ENCODE assay signal across 1 cellular context in the genomic region with DNA sequence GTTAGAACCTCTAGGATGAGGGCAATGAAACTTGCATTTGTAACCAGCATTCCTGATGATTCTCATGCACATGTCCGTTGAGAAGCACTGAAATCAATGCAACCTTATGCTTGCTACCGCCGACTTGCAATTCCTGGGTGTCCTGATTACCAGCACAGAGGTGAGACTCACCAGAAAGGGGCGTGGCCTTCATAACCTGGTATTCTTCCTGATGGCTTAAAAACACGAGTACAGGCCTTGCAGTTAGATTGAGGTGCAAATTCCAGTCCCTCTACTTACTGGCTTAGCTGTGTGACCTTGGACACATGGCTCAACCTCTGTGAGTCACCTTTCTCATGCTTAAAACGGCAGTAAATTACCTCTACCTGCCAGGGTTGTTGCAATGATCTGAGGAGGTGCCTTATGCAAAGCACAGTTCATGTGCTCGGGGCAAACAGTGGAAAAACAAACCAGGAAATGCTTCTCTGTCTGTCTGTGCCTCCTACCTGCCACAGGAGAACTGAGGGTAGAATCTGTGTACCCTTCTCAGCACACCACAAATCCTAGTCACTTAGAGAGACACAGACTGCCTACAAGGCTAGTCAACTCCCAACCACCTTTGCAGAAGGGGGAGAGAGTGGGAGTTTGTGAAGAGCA.
TF ChIP-seq lines count a peak whose summit lies in the region.

No MANE protein-coding gene starts in this region.

TF ChIP-seq in HepG2, 621 proteins besides CTCF, POLR2A, EP300 and RAD21 (continued from another document and continues in another):
- TF ChIP-seq, protein P1, sequence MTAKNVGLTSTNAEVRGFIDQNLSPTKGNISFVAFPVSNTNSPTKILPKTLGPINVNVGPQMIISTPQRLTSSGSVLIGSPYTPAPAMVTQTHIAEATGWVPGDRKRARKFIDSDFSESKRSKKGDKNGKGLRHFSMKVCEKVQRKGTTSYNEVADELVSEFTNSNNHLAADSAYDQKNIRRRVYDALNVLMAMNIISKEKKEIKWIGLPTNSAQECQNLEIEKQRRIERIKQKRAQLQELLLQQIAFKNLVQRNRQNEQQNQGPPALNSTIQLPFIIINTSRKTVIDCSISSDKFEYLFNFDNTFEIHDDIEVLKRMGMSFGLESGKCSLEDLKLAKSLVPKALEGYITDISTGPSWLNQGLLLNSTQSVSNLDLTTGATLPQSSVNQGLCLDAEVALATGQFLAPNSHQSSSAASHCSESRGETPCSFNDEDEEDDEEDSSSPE (CRISPR knock-in tag; IDR thresholded peaks at IDR 0.05) = 0 out of 2 replicates have a peak, but pooled peaks have one; percentile 29
- TF ChIP-seq, protein P2, sequence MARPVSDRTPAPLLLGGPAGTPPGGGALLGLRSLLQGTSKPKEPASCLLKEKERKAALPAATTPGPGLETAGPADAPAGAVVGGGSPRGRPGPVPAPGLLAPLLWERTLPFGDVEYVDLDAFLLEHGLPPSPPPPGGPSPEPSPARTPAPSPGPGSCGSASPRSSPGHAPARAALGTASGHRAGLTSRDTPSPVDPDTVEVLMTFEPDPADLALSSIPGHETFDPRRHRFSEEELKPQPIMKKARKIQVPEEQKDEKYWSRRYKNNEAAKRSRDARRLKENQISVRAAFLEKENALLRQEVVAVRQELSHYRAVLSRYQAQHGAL (CRISPR knock-in tag; IDR thresholded peaks at IDR 0.05; ENCODE audit: not compliant biosample characterization) = no peak
- TF ChIP-seq ZMYM4 (CRISPR knock-in tag; IDR thresholded peaks at IDR 0.05) = peak; percentile 48; the same call in 1 of the 2 replicates
- TF ChIP-seq PHF8 (CRISPR knock-in tag; IDR thresholded peaks at IDR 0.05) = no peak
- no peak for TF ChIP-seq ZNF839 (CRISPR knock-in tag; IDR thresholded peaks at IDR 0.05; ENCODE audit: borderline replicate concordance)
- TF ChIP-seq, protein P3, sequence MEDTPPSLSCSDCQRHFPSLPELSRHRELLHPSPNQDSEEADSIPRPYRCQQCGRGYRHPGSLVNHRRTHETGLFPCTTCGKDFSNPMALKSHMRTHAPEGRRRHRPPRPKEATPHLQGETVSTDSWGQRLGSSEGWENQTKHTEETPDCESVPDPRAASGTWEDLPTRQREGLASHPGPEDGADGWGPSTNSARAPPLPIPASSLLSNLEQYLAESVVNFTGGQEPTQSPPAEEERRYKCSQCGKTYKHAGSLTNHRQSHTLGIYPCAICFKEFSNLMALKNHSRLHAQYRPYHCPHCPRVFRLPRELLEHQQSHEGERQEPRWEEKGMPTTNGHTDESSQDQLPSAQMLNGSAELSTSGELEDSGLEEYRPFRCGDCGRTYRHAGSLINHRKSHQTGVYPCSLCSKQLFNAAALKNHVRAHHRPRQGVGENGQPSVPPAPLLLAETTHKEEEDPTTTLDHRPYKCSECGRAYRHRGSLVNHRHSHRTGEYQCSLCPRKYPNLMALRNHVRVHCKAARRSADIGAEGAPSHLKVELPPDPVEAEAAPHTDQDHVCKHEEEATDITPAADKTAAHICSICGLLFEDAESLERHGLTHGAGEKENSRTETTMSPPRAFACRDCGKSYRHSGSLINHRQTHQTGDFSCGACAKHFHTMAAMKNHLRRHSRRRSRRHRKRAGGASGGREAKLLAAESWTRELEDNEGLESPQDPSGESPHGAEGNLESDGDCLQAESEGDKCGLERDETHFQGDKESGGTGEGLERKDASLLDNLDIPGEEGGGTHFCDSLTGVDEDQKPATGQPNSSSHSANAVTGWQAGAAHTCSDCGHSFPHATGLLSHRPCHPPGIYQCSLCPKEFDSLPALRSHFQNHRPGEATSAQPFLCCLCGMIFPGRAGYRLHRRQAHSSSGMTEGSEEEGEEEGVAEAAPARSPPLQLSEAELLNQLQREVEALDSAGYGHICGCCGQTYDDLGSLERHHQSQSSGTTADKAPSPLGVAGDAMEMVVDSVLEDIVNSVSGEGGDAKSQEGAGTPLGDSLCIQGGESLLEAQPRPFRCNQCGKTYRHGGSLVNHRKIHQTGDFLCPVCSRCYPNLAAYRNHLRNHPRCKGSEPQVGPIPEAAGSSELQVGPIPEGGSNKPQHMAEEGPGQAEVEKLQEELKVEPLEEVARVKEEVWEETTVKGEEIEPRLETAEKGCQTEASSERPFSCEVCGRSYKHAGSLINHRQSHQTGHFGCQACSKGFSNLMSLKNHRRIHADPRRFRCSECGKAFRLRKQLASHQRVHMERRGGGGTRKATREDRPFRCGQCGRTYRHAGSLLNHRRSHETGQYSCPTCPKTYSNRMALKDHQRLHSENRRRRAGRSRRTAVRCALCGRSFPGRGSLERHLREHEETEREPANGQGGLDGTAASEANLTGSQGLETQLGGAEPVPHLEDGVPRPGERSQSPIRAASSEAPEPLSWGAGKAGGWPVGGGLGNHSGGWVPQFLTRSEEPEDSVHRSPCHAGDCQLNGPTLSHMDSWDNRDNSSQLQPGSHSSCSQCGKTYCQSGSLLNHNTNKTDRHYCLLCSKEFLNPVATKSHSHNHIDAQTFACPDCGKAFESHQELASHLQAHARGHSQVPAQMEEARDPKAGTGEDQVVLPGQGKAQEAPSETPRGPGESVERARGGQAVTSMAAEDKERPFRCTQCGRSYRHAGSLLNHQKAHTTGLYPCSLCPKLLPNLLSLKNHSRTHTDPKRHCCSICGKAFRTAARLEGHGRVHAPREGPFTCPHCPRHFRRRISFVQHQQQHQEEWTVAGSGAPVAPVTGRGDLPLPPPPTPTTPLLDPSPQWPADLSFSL (CRISPR knock-in tag; IDR thresholded peaks at IDR 0.05) = 0 out of 2 replicates have a peak, but pooled peaks have one; percentile 67
- no peak for TF ChIP-seq NFIB (CRISPR knock-in tag; IDR thresholded peaks at IDR 0.05; ENCODE audit: borderline replicate concordance)
- no peak for TF ChIP-seq CAMTA2 (CRISPR knock-in tag; IDR thresholded peaks at IDR 0.05; ENCODE audit: borderline replicate concordance)
- peak; percentile 74 for TF ChIP-seq NR2F6 (IDR thresholded peaks at IDR 0.05)
- peak; percentile 94 for TF ChIP-seq NR2F6 (CRISPR knock-in tag; IDR thresholded peaks at IDR 0.05)
- TF ChIP-seq ASH2L (IDR thresholded peaks at IDR 0.05; ENCODE audit: insufficient read length, low read depth, low read length) = peak; percentile 44
- no peak for TF ChIP-seq TMF1 (CRISPR knock-in tag; IDR thresholded peaks at IDR 0.05; ENCODE audit: low read depth)
- peak; percentile 97 for TF ChIP-seq PHF21A (CRISPR knock-in tag; IDR thresholded peaks at IDR 0.05)
- TF ChIP-seq PTBP1 (IDR thresholded peaks at IDR 0.05; ENCODE audit: low read depth, low read length, poor library complexity, severe bottlenecking) = no peak
- TF ChIP-seq, protein P4, sequence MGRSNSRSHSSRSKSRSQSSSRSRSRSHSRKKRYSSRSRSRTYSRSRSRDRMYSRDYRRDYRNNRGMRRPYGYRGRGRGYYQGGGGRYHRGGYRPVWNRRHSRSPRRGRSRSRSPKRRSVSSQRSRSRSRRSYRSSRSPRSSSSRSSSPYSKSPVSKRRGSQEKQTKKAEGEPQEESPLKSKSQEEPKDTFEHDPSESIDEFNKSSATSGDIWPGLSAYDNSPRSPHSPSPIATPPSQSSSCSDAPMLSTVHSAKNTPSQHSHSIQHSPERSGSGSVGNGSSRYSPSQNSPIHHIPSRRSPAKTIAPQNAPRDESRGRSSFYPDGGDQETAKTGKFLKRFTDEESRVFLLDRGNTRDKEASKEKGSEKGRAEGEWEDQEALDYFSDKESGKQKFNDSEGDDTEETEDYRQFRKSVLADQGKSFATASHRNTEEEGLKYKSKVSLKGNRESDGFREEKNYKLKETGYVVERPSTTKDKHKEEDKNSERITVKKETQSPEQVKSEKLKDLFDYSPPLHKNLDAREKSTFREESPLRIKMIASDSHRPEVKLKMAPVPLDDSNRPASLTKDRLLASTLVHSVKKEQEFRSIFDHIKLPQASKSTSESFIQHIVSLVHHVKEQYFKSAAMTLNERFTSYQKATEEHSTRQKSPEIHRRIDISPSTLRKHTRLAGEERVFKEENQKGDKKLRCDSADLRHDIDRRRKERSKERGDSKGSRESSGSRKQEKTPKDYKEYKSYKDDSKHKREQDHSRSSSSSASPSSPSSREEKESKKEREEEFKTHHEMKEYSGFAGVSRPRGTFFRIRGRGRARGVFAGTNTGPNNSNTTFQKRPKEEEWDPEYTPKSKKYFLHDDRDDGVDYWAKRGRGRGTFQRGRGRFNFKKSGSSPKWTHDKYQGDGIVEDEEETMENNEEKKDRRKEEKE (IDR thresholded peaks at IDR 0.05) = no peak
- TF ChIP-seq, protein P5, sequence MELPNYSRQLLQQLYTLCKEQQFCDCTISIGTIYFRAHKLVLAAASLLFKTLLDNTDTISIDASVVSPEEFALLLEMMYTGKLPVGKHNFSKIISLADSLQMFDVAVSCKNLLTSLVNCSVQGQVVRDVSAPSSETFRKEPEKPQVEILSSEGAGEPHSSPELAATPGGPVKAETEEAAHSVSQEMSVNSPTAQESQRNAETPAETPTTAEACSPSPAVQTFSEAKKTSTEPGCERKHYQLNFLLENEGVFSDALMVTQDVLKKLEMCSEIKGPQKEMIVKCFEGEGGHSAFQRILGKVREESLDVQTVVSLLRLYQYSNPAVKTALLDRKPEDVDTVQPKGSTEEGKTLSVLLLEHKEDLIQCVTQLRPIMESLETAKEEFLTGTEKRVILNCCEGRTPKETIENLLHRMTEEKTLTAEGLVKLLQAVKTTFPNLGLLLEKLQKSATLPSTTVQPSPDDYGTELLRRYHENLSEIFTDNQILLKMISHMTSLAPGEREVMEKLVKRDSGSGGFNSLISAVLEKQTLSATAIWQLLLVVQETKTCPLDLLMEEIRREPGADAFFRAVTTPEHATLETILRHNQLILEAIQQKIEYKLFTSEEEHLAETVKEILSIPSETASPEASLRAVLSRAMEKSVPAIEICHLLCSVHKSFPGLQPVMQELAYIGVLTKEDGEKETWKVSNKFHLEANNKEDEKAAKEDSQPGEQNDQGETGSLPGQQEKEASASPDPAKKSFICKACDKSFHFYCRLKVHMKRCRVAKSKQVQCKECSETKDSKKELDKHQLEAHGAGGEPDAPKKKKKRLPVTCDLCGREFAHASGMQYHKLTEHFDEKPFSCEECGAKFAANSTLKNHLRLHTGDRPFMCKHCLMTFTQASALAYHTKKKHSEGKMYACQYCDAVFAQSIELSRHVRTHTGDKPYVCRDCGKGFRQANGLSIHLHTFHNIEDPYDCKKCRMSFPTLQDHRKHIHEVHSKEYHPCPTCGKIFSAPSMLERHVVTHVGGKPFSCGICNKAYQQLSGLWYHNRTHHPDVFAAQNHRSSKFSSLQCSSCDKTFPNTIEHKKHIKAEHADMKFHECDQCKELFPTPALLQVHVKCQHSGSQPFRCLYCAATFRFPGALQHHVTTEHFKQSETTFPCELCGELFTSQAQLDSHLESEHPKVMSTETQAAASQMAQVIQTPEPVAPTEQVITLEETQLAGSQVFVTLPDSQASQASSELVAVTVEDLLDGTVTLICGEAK (IDR thresholded peaks at IDR 0.05) = no peak
- TF ChIP-seq, protein P5 (CRISPR knock-in tag; IDR thresholded peaks at IDR 0.05) = no peak
- TF ChIP-seq, protein P6, sequence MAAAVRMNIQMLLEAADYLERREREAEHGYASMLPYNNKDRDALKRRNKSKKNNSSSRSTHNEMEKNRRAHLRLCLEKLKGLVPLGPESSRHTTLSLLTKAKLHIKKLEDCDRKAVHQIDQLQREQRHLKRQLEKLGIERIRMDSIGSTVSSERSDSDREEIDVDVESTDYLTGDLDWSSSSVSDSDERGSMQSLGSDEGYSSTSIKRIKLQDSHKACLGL (CRISPR knock-in tag; IDR thresholded peaks at IDR 0.05) = no peak
- TF ChIP-seq, protein P7, sequence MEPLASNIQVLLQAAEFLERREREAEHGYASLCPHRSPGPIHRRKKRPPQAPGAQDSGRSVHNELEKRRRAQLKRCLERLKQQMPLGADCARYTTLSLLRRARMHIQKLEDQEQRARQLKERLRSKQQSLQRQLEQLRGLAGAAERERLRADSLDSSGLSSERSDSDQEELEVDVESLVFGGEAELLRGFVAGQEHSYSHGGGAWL (CRISPR knock-in tag; IDR thresholded peaks at IDR 0.05) = no peak
- no peak for TF ChIP-seq BRD4 (CRISPR knock-in tag; IDR thresholded peaks at IDR 0.05)
- TF ChIP-seq, protein P8, sequence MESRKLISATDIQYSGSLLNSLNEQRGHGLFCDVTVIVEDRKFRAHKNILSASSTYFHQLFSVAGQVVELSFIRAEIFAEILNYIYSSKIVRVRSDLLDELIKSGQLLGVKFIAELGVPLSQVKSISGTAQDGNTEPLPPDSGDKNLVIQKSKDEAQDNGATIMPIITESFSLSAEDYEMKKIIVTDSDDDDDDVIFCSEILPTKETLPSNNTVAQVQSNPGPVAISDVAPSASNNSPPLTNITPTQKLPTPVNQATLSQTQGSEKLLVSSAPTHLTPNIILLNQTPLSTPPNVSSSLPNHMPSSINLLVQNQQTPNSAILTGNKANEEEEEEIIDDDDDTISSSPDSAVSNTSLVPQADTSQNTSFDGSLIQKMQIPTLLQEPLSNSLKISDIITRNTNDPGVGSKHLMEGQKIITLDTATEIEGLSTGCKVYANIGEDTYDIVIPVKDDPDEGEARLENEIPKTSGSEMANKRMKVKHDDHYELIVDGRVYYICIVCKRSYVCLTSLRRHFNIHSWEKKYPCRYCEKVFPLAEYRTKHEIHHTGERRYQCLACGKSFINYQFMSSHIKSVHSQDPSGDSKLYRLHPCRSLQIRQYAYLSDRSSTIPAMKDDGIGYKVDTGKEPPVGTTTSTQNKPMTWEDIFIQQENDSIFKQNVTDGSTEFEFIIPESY (CRISPR knock-in tag; IDR thresholded peaks at IDR 0.05) = peak; percentile 56; the same call in 1 of the 2 replicates
- no peak for TF ChIP-seq ZNF891 (CRISPR knock-in tag; IDR thresholded peaks at IDR 0.05)
- no peak for TF ChIP-seq CHCHD3 (CRISPR knock-in tag; IDR thresholded peaks at IDR 0.05)
- no peak for TF ChIP-seq FIP1L1 (IDR thresholded peaks at IDR 0.05; ENCODE audit: borderline replicate concordance, insufficient read depth, low read depth, low read length)
- TF ChIP-seq CCDC6 (CRISPR knock-in tag; IDR thresholded peaks at IDR 0.05) = peak; percentile 82
- TF ChIP-seq ZNF160 (CRISPR knock-in tag; IDR thresholded peaks at IDR 0.05) = no peak
- no peak for TF ChIP-seq ZNF761 (CRISPR knock-in tag; conservative IDR thresholded peaks at IDR 0.05)
- TF ChIP-seq TARDBP (CRISPR knock-in tag; IDR thresholded peaks at IDR 0.05) = peak; percentile 73; the same call in 1 of the 2 replicates
